ENCODE assay signal across 2 cellular contexts in genomic region chr2:173953047-173953424, GRCh38.
TF ChIP-seq lines count a peak whose summit lies in the region.

No MANE protein-coding gene starts in this region.

TF ChIP-seq in GM12891, 5 proteins besides CTCF, POLR2A, EP300 and RAD21:
- TF ChIP-seq TAF1 (IDR thresholded peaks at IDR 0.05; ENCODE audit: low read depth, low read length) (no peak), SPI1 (IDR thresholded peaks at IDR 0.05; ENCODE audit: low read depth, low read length) (no peak), PAX5 (IDR thresholded peaks at IDR 0.05; ENCODE audit: insufficient read depth, low read length, severe bottlenecking) (no peak), POU2F2 (IDR thresholded peaks at IDR 0.05; ENCODE audit: low read depth, low read length) (no peak), POLR2AphosphoS5 (IDR thresholded peaks at IDR 0.05; ENCODE audit: low read depth, low read length) (no peak)

TF ChIP-seq in GM12878, 131 proteins besides CTCF, POLR2A, EP300 and RAD21:
- TF ChIP-seq MAX (IDR thresholded peaks at IDR 0.05; ENCODE audit: low read depth, low read length) (no peak), ZZZ3 (IDR thresholded peaks at IDR 0.05; ENCODE audit: control insufficient read depth, insufficient read length, low read depth) (no peak), SMC3 (IDR thresholded peaks at IDR 0.05; ENCODE audit: borderline replicate concordance, low read length) (no peak), SRF (IDR thresholded peaks at IDR 0.05; ENCODE audit: low read depth in 2 of 2, low read length in 2 of 2) (no peak), HDGF (IDR thresholded peaks at IDR 0.05) (no peak), CEBPB (IDR thresholded peaks at IDR 0.05; ENCODE audit: borderline replicate concordance in 1 of 2, low read depth in 2 of 2, low read length in 2 of 2) (no peak), NKRF (conservative IDR thresholded peaks at IDR 0.05) (no peak), BACH1 (IDR thresholded peaks at IDR 0.05; ENCODE audit: borderline replicate concordance) (no peak), NFYA (IDR thresholded peaks at IDR 0.05; ENCODE audit: borderline replicate concordance, low read depth, low read length) (no peak), MTA2 (IDR thresholded peaks at IDR 0.05; ENCODE audit: low read depth) (no peak), IRF5 (IDR thresholded peaks at IDR 0.05; ENCODE audit: borderline replicate concordance) (no peak), EGR1 (IDR thresholded peaks at IDR 0.05; ENCODE audit: borderline replicate concordance in 1 of 2, low read depth in 2 of 2, low read length in 2 of 2) (no peak)
